In genomic region chr3:59429203-59429602, GRCh38 we compare ENCODE assay signal across 33 cellular contexts.
"Had no signal": no experiment of that assay in that cellular context is flagged by ENCODE, and none has a peak within 500 bp of the region (broad histone marks: within the 10 kb centered on the region; RNA-seq: fewer than 3 reads in every experiment).

No MANE protein-coding gene starts in this region.

- H3K27me3 Mint-ChIP-seq: activated naive CD8-positive, alpha-beta T cell; activated naive CD8-positive, alpha-beta T cell treated with anti-CD3 and anti-CD28 coated beads, Interleukin-2, amount 50 U/mL, for 24 hours had no signal

- H3K4me2 ChIP-seq: PC-9 had no signal

- DNase-seq: activated CD4-positive, alpha-beta memory T cell treated with anti-CD3 and anti-CD28 coated beads, Interleukin-2, amount 10 ng/mL, durations not matched to agents 7 days and 5 days; activated CD4-positive, alpha-beta T cell treated with anti-CD3 and anti-CD28 coated beads for 1 hour; activated CD4-positive, alpha-beta T cell treated with anti-CD3 and anti-CD28 coated beads for 48 hours; activated CD4-positive, CD25-positive, alpha-beta regulatory T cell; activated CD8-positive, alpha-beta memory T cell treated with anti-CD3 and anti-CD28 coated beads, Interleukin-2, amount 50 U/mL, for 4 hours; activated gamma-delta T cell treated with Interleukin-2 at 50 U/mL for 16 hours; activated naive CD4-positive, alpha-beta T cell treated with anti-CD3 and anti-CD28 coated beads for 36 hours; activated naive CD8-positive, alpha-beta T cell treated with anti-CD3 and anti-CD28 coated beads, Interleukin-2, amount 50 U/mL, for 24 hours; activated T-cell treated with anti-CD3 and anti-CD28 coated beads for 4 hours; activated T-cell treated with anti-CD3 and anti-CD28 coated beads, Interleukin-2, amount 50 U/mL, for 4 hours; anterior cingulate cortex; caudate nucleus; cerebellar nuclear complex; NCI-H1092 treated with DMSO at 0.1 percent for 48 hours; NCI-H1417; NCI-H146; NCI-H187; NCI-H2029 treated with DMSO at 0.1 percent for 48 hours; NCI-H2107; NCI-H2171; NCI-H510A; NCI-H526; NCI-H748 treated with DMSO at 0.1 percent for 48 hours; NK-92 treated with Interleukin-12 subunit alpha and Interleukin-12 subunit beta, amount 100 ng/mL, for 24 hours; PC-9; Right ventricle myocardium superior; SW 1271; T-helper 1 cell; T1000; WERI-Rb-1 had no signal

- H3K36me3 ChIP-seq: WERI-Rb-1 had no signal

- H3K4me3 ChIP-seq: PC-9 had no signal

- H3K27ac Mint-ChIP-seq: activated CD4-positive, alpha-beta memory T cell treated with anti-CD3 and anti-CD28 coated beads, Interleukin-2, amount 10 ng/mL, durations not matched to agents 7 days and 5 days; activated naive CD4-positive, alpha-beta T cell treated with anti-CD3 and anti-CD28 coated beads for 36 hours; activated naive CD8-positive, alpha-beta T cell; activated naive CD8-positive, alpha-beta T cell treated with anti-CD3 and anti-CD28 coated beads, Interleukin-2, amount 50 U/mL, for 24 hours; activated T-helper 1 cell treated with anti-CD3 and anti-CD28 coated beads, Interleukin-12 subunit alpha, Interleukin-12 subunit beta, Interleukin-2, Interleukin-4 antibody, amounts not matched to agents 30 ng/mL and 10 ng/mL and 1 ng/mL, durations not matched to agents 14 hours and 24 hours and 36 hours; brain had no signal

- H3K27ac ChIP-seq: PC-9, WERI-Rb-1 had no signal

- ATAC-seq: activated naive CD8-positive, alpha-beta T cell treated with anti-CD3 and anti-CD28 coated beads, Interleukin-2, amount 50 U/mL, for 24 hours; activated T-cell treated with anti-CD3 and anti-CD28 coated beads, Interleukin-2, amount 50 U/mL, for 4 hours had no signal

- H3K4me3 Mint-ChIP-seq: activated CD4-positive, alpha-beta memory T cell treated with anti-CD3 and anti-CD28 coated beads, Interleukin-2, amount 10 ng/mL, durations not matched to agents 7 days and 5 days; activated naive CD4-positive, alpha-beta T cell treated with anti-CD3 and anti-CD28 coated beads for 36 hours; activated naive CD8-positive, alpha-beta T cell; activated naive CD8-positive, alpha-beta T cell treated with anti-CD3 and anti-CD28 coated beads, Interleukin-2, amount 50 U/mL, for 24 hours; activated T-cell treated with anti-CD3 and anti-CD28 coated beads, Interleukin-2, amount 50 U/mL, for 4 hours; activated T-helper 1 cell treated with anti-CD3 and anti-CD28 coated beads, Interleukin-12 subunit alpha, Interleukin-12 subunit beta, Interleukin-2, Interleukin-4 antibody, amounts not matched to agents 30 ng/mL and 10 ng/mL and 1 ng/mL, durations not matched to agents 14 hours and 24 hours and 36 hours; brain had no signal

- H2AFZ ChIP-seq: PC-9 had no signal

- H3K36me3 Mint-ChIP-seq: brain had no signal
